In the genomic region with DNA sequence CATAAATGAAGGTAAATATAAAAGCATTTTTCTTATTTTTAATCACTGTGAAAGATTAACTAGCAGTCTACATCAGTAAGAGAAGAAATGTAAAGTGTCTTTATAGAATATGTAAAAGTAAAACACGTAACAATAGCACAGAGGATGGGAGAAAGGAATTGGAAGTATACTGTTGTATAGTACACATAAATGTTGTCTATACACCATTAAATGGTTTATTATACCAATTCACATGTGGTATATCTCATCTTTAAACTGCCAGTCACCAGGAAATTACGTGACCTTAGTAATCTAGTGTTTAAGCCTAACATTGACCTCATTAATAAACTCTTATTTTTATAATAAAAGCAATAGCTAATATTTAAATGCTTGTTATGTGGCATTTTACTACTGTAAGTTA, we compare ENCODE assay signal across 1 cellular context.
TF ChIP-seq lines count a peak whose summit lies in the region.

No MANE protein-coding gene starts in this region.

TF ChIP-seq in K562, 482 proteins besides CTCF, POLR2A, EP300 and RAD21:
- TF ChIP-seq ZBTB11 (CRISPR knock-in tag; IDR thresholded peaks at IDR 0.05) (peak in 1 of 3 experiments; percentile 64; a peak in 1 of 6 replicates), POLR2H (tag; IDR thresholded peaks at IDR 0.05; ENCODE audit: low read depth) (0 out of 2 replicates have a peak, but pooled peaks have one; percentile 8), BRD4 (IDR thresholded peaks at IDR 0.05) (no peak), ZNF24 (IDR thresholded peaks at IDR 0.05) (no peak), ELF1 (tag; IDR thresholded peaks at IDR 0.05) (0 out of 2 replicates have a peak, but pooled peaks have one; percentile 16), NR4A1 (CRISPR knock-in tag; IDR thresholded peaks at IDR 0.05) (no peak), NR4A1 (tag; IDR thresholded peaks at IDR 0.05) (no peak)
- TF ChIP-seq, protein P1, sequence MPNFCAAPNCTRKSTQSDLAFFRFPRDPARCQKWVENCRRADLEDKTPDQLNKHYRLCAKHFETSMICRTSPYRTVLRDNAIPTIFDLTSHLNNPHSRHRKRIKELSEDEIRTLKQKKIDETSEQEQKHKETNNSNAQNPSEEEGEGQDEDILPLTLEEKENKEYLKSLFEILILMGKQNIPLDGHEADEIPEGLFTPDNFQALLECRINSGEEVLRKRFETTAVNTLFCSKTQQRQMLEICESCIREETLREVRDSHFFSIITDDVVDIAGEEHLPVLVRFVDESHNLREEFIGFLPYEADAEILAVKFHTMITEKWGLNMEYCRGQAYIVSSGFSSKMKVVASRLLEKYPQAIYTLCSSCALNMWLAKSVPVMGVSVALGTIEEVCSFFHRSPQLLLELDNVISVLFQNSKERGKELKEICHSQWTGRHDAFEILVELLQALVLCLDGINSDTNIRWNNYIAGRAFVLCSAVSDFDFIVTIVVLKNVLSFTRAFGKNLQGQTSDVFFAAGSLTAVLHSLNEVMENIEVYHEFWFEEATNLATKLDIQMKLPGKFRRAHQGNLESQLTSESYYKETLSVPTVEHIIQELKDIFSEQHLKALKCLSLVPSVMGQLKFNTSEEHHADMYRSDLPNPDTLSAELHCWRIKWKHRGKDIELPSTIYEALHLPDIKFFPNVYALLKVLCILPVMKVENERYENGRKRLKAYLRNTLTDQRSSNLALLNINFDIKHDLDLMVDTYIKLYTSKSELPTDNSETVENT (CRISPR knock-in tag; IDR thresholded peaks at IDR 0.05): no peak
TF ChIP-seq in K562: peak in this region for 3.
